ENCODE assay signal across 9 cellular contexts in genomic region chr11:83191986-83192385, GRCh38. TPM values are rescaled to one million over a fixed set of nuclear protein-coding genes. Genes with fewer than 3 reads are reported as not detected.
DNase-seq lines count a peak whose midpoint lies in the region; ATAC-seq and TF ChIP-seq lines count a peak whose summit lies in the region.
"Had no signal": no experiment of that assay in that cellular context is flagged by ENCODE, and none has a peak within 500 bp of the region (broad histone marks: within the 10 kb centered on the region; RNA-seq: fewer than 3 reads in every experiment).

No MANE protein-coding gene starts in this region.

- no peaks in the 10 kb centered on the region for H3K9me3 ChIP-seq in Caco-2
- H3K9me3 ChIP-seq in effector memory CD4-positive, alpha-beta T cell (ENCODE audit: control insufficient read depth, low read length): no peaks in the 10 kb centered on the region

- H3K4me1 Mint-ChIP-seq in Caco-2 (ENCODE audit: low read depth, unreplicated experiment) (peaks cover 35% of the 10 kb centered on the region), osteocyte (ENCODE audit: unreplicated experiment) (peaks cover 35% of the 10 kb centered on the region)

- CTCF ChIA-PET in Caco-2 (lab: Charles Lee): no interaction called here

- H3K4me1 ChIP-seq in Caco-2: peaks cover 7% of the 10 kb centered on the region; the same call in 1 of the 2 replicates
- H3K4me1 ChIP-seq in effector memory CD4-positive, alpha-beta T cell (ENCODE audit: control insufficient read depth, insufficient read depth, low read length, poor library complexity, severe bottlenecking): peaks cover 18% of the 10 kb centered on the region

- no peak for TF ChIP-seq CTCF in Caco-2 (IDR thresholded peaks at IDR 0.05; ENCODE audit: insufficient read depth in 1 of 2, low read depth in 1 of 2, low read length in 1 of 2, severe bottlenecking in 1 of 2, unreplicated experiment in 1 of 2)
- no peak for TF ChIP-seq CTCF in osteocyte (IDR thresholded peaks at IDR 0.05)

- ATAC-seq in HG03039 (IDR thresholded peaks at IDR 0.05; ENCODE audit: unreplicated experiment) (no peak), HG03469 (IDR thresholded peaks at IDR 0.05; ENCODE audit: unreplicated experiment) (no peak)

- intact Hi-C loops in Caco-2 (cut with micrococcal nuclease; ENCODE audit: unreplicated experiment): no loop called here

- H3K27me3 ChIP-seq in Caco-2 (replicated peaks; ENCODE audit: control insufficient read depth, insufficient read depth, low read length): no peaks in the 10 kb centered on the region
- no peaks in the 10 kb centered on the region for H3K27me3 ChIP-seq in effector memory CD4-positive, alpha-beta T cell (replicated peaks; ENCODE audit: control insufficient read depth, insufficient read depth, low read length, poor library complexity, severe bottlenecking)

- H3K4me3 Mint-ChIP-seq in Caco-2 (ENCODE audit: unreplicated experiment): no peak overlapping the region
- peak overlapping the region; percentile 98 for H3K4me3 Mint-ChIP-seq in osteocyte (ENCODE audit: unreplicated experiment)

- H3K27me3 Mint-ChIP-seq in Caco-2 (ENCODE audit: insufficient read depth, unreplicated experiment) (no peaks in the 10 kb centered on the region), osteocyte (ENCODE audit: unreplicated experiment) (no peaks in the 10 kb centered on the region)

- H3K9me3 Mint-ChIP-seq in Caco-2 (ENCODE audit: unreplicated experiment) (no peaks in the 10 kb centered on the region), osteocyte (ENCODE audit: unreplicated experiment) (no peaks in the 10 kb centered on the region)

- H3K36me3 Mint-ChIP-seq in Caco-2 (ENCODE audit: insufficient read depth, unreplicated experiment): peaks cover 58% of the 10 kb centered on the region
- peaks cover 19% of the 10 kb centered on the region for H3K36me3 Mint-ChIP-seq in osteocyte (ENCODE audit: unreplicated experiment)

- H3K36me3 ChIP-seq in Caco-2 (ENCODE audit: control insufficient read depth, insufficient read depth, low read length): peaks cover 2% of the 10 kb centered on the region; the same call in 1 of the 2 replicates
- H3K36me3 ChIP-seq in effector memory CD4-positive, alpha-beta T cell (ENCODE audit: control insufficient read depth, insufficient read depth, low read length): peaks cover 16% of the 10 kb centered on the region

- POLR2A ChIA-PET in Caco-2 (lab: Charles Lee): no interaction called here

- BruUV-seq in Caco-2 (replicated peaks; lab: Mats Ljungman, UMichigan): no TSS peak

- no peak for DNase-seq in Caco-2
- peak; percentile 94 for DNase-seq in OCI-M1 (lab: John Stamatoyannopoulos, UW)
- DNase-seq in effector memory CD4-positive, alpha-beta T cell: no peak
- DNase-seq in osteocyte (ENCODE audit: extremely low spot score, unreplicated experiment): no peak
- DNase-seq in SHP77 treated with DMSO at 0.1 percent for 48 hours (lab: John Stamatoyannopoulos, UW): no peak
- no peak for DNase-seq in DMS114 treated with DMSO at 0.1 percent for 48 hours (lab: John Stamatoyannopoulos, UW; ENCODE audit: unreplicated experiment)
- DNase-seq: H7 had no signal

- H3K4me3 ChIP-seq in Caco-2 (ENCODE audit: low read depth, low read length): peak overlapping the region; percentile 77
- no peak overlapping the region for H3K4me3 ChIP-seq in effector memory CD4-positive, alpha-beta T cell (ENCODE audit: insufficient read depth, low read depth, low read length, poor library complexity, severe bottlenecking)

- peak overlapping the region; percentile 11 for H3K27ac ChIP-seq in effector memory CD4-positive, alpha-beta T cell (ENCODE audit: insufficient read depth, low read length, poor library complexity, severe bottlenecking)

- H3K27ac Mint-ChIP-seq in Caco-2 (ENCODE audit: unreplicated experiment): peak overlapping the region; percentile 89
- H3K27ac Mint-ChIP-seq in osteocyte (ENCODE audit: unreplicated experiment): peak overlapping the region; percentile 98

RNA-seq across cellular contexts. Expression of gene ANKRD42, which starts 1.5 kb away (rescaled TPM):
- 8.3 and 9.0 TPM in 2 replicates for total RNA-seq in Caco-2 (2022)
- total RNA-seq in osteocyte: 8.8 and 9.8 TPM in 2 replicates

RNA-seq across cellular contexts. Expression of gene PCF11, which starts 35.1 kb away (rescaled TPM):
- 78.4 and 78.5 TPM in 2 replicates for total RNA-seq in Caco-2 (2022)
- total RNA-seq in osteocyte: 56.0 and 66.6 TPM in 2 replicates
